8 cellular contexts compared by ENCODE assay signal in the genomic region with DNA sequence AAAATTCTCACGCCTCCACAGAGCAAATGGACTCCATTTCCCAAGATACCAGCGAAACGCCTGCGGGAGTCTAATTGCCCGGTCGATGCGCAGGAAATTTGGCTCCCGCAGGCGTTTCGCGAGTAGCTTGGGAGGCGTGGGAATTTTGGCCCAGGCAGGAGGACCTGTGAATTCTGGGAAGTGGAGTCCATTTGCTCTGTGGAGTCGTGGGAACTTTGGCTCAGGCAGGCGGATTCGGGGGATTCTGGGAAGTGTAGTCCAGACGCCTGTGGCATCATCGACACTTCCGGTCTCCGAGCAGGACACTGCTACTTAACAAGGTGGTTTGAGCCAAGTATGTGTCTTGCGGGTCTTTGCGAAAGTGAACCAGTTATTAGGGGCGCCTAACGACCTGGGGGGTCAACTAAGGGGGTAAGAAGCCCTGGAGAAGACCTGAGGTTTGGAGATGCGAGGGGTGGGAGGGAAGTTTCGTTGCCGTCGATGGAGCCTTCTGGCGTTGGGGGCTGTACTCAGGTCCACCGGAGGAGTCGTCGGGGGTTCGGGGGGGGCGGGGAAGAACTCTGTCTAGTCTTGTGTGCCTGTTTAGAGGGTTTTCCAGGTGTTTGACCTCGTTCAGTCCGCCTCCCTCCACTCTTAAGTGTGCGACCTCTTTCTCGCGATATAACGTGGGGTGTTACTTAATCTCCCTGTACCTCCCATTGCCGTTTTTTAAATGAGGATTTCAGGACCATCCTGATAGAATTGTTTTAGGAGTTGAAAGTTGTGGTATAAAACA. TPM values are rescaled to one million over a fixed set of nuclear protein-coding genes. Genes with fewer than 3 reads are reported as not detected.
A peak's percentile ranks its signal among the peaks of the same experiment; 100 is the strongest.
DNase-seq lines count a peak whose midpoint lies in the region; ATAC-seq, FAIRE-seq and TF ChIP-seq lines count a peak whose summit lies in the region.

TSS of gene ZNF155 (plus strand) at position 277 of the 775 bp plus-strand sequence. CDS start 4,356 bp downstream, outside the sequence.

- H3K9ac ChIP-seq in skeletal muscle tissue (ENCODE audit: low read depth in 1 of 3, low read length in 3 of 3): peak within 1 kb of the TSS; percentile 23 to 84 (median 71)

- H3K27ac ChIP-seq in WERI-Rb-1 (peak within 1 kb of the TSS; percentile 63), skeletal muscle tissue (ENCODE audit: low read depth, low read length) (no peak within 1 kb of the TSS)

- TF ChIP-seq POLR2A in GM12891 (IDR thresholded peaks at IDR 0.05; ENCODE audit: low read depth, low read length): 0 out of 2 replicates have a peak, but pooled peaks have one; percentile 46

- no peak for DNase-seq in GM12891 (ENCODE audit: insufficient read length, low spot score)
- peak; percentile 96 for DNase-seq in NCI-H2171 (lab: John Stamatoyannopoulos, UW)
- DNase-seq in WERI-Rb-1: peak; percentile 96
- peak; percentile 58 for DNase-seq in central memory CD4-positive, alpha-beta T cell
- peak; percentile 94 for DNase-seq in iPS-NIHi7 (ENCODE audit: extremely low spot score)
- no peak for DNase-seq in NCI-H1105 (lab: John Stamatoyannopoulos, UW)

- FAIRE-seq in GM12891 (lab: Jason Lieb, UNC): peak; percentile 96

- peaks cover 0 to 2% (median 0%) of the 10 kb centered on the region in 3 donors for H3K4me1 ChIP-seq in skeletal muscle tissue (ENCODE audit: control insufficient read depth in 3 of 3, insufficient read depth in 3 of 3, low read length in 3 of 3)

- no peaks in the 10 kb centered on the region for H3K9me3 ChIP-seq in WERI-Rb-1 (ENCODE audit: severe bottlenecking)
- peaks cover 0 to 15% (median 10%) of the 10 kb centered on the region in 3 donors for H3K9me3 ChIP-seq in skeletal muscle tissue (ENCODE audit: control insufficient read depth in 3 of 3, low read length in 3 of 3)

- peaks cover 8% of the 10 kb centered on the region for H3K36me3 ChIP-seq in WERI-Rb-1
- H3K36me3 ChIP-seq in skeletal muscle tissue (ENCODE audit: control insufficient read depth in 3 of 3, insufficient read depth in 3 of 3, low read length in 3 of 3): peaks cover 3 to 7% (median 6%) of the 10 kb centered on the region in 3 donors

- no peaks in the 10 kb centered on the region for H3K27me3 ChIP-seq in WERI-Rb-1 (ENCODE audit: insufficient read depth, low read depth, severe bottlenecking)
- no peaks in the 10 kb centered on the region for H3K27me3 ChIP-seq in skeletal muscle tissue (ENCODE audit: control insufficient read depth in 3 of 3, insufficient read depth in 3 of 3, low read length in 3 of 3)

- no peak for TF ChIP-seq CTCF in WERI-Rb-1 (IDR thresholded peaks at IDR 0.05; ENCODE audit: low read depth, low read length)

- peak; percentile 88 for ATAC-seq in HG02970 (IDR thresholded peaks at IDR 0.05; ENCODE audit: low FRiP score, unreplicated experiment)

- peak within 1 kb of the TSS; percentile 93 for H3K4me3 ChIP-seq in WERI-Rb-1 (ENCODE audit: low read depth, low read length)
- peak within 1 kb of the TSS; percentile 68 to 96 (median 92) for H3K4me3 ChIP-seq in skeletal muscle tissue (ENCODE audit: low read length in 3 of 3)

TF ChIP-seq in GM12891, 5 proteins besides CTCF, POLR2A, EP300 and RAD21:
- TF ChIP-seq TAF1 (IDR thresholded peaks at IDR 0.05; ENCODE audit: low read depth, low read length): peak; percentile 84
- TF ChIP-seq SPI1 (IDR thresholded peaks at IDR 0.05; ENCODE audit: low read depth, low read length): peak; percentile 52
- peak; percentile 19; the same call in 1 of the 2 replicates for TF ChIP-seq POU2F2 (IDR thresholded peaks at IDR 0.05; ENCODE audit: low read depth, low read length)
- no peak for TF ChIP-seq PAX5 (IDR thresholded peaks at IDR 0.05; ENCODE audit: insufficient read depth, low read length, severe bottlenecking)

RNA-seq across cellular contexts. Expression of gene ZNF155, which starts in this region (rescaled TPM):
- 3.7 TPM for polyA plus RNA-seq in GM12891 (2012; ENCODE audit: low read depth, missing spikeins)
- 13.0 TPM for total RNA-seq in skeletal muscle tissue

Comparison
In these comparisons a context has a peak if more than half of its experiments do, and no peak if none do; other contexts are left out.
1. DNase-seq: peak in NCI-H2171 (single experiment), WERI-Rb-1 (single experiment), central memory CD4-positive, alpha-beta T cell (single experiment) and iPS-NIHi7 (single experiment); none in GM12891 (single experiment) and NCI-H1105 (single experiment).